11 cellular contexts compared by ENCODE assay signal in genomic region chr1:110503471-110503870, GRCh38. TPM values are rescaled to one million over a fixed set of nuclear protein-coding genes. Genes with fewer than 3 reads are reported as not detected.
"Had no signal": no experiment of that assay in that cellular context is flagged by ENCODE, and none has a peak within 500 bp of the region (broad histone marks: within the 10 kb centered on the region; RNA-seq: fewer than 3 reads in every experiment).

No MANE protein-coding gene starts in this region.

- H3K27ac ChIP-seq: GM23248 had no signal

- DNase-seq: GM23248, GOT3, H7, HFFc6, IMR-90 had no signal

- ATAC-seq: HCT116, K562 had no signal

- H3K36me3 ChIP-seq: HAP-1 had no signal

- H3K4me3 ChIP-seq: GM23248, HAP-1, K562 had no signal

- H3K9me3 ChIP-seq: HAP-1 had no signal

- H2AFZ ChIP-seq: GM23248 had no signal

- FAIRE-seq: HTR-8/SVneo, K562 had no signal

- H3K4me1 ChIP-seq: HAP-1 had no signal

- H3K9ac ChIP-seq: GM23248 had no signal

RNA-seq across cellular contexts. Expression of gene KCNA10, which starts 15.5 kb away (rescaled TPM):
- total RNA-seq: GM23248, H4, H7, HFFc6, HT-29, IMR-90, K562 had no signal
- polyA plus RNA-seq: GM23248, IMR-90, K562 had no signal

RNA-seq across cellular contexts. Expression of gene PROK1, which starts 52.5 kb away (rescaled TPM):
- total RNA-seq: GM23248, H4, H7, HFFc6, HT-29, IMR-90, K562 had no signal
- polyA plus RNA-seq: GM23248, IMR-90 had no signal
